ENCODE assay signal across 26 cellular contexts in the genomic region with DNA sequence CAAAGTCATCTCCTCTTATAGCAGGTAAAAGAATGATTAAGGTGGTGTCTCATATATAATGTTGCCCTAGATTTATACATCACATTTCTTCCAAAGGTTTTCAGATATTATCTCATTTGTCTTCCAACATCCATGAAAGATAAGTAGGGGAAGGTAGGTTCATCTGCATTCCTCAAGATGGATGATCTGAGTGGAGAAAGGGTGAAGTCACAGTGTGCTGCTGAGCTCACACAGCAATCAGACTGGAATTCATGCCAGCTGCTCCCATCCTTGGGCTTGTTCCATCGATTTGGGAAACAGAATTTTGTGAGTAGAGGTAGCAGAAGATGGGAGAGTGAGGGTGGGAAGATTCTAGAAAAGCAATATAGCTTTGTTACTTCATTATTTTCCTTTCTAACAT.
"Had no signal": no experiment of that assay in that cellular context is flagged by ENCODE, and none has a peak within 500 bp of the region (broad histone marks: within the 10 kb centered on the region; RNA-seq: fewer than 3 reads in every experiment).

No MANE protein-coding gene starts in this region.

- H3K36me3 ChIP-seq: adrenal gland, ascending aorta, brain microvascular endothelial cell, lower lobe of right lung, sigmoid colon, spleen, WERI-Rb-1 had no signal

- H3K27me3 Mint-ChIP-seq: progenitor cell of endocrine pancreas, type B pancreatic cell had no signal

- DNase-seq: activated CD4-positive, alpha-beta T cell treated with anti-CD3 and anti-CD28 coated beads, Interleukin-2, amount 50 U/mL, for 1 hour; activated CD4-positive, CD25-positive, alpha-beta regulatory T cell treated with anti-CD3 and anti-CD28 coated beads, Interleukin-2, amount 50 U/mL, for 72 hours; activated naive CD4-positive, alpha-beta T cell; adrenal gland; brain microvascular endothelial cell; caudate nucleus; effector memory CD4-positive, alpha-beta T cell; foreskin melanocyte; glutamatergic neuron; immature natural killer cell; lower lobe of right lung; natural killer cell; retina; sigmoid colon; SK-N-SH; spleen; stimulated activated CD4-positive, alpha-beta T cell treated with anti-CD3 and anti-CD28 coated beads, Interleukin-4, amount 100 ng/mL, for 1 hour; stimulated activated naive CD4-positive, alpha-beta T cell; testis; WERI-Rb-1 had no signal

- H3K36me3 Mint-ChIP-seq: natural killer cell had no signal

- H3K27ac Mint-ChIP-seq: immature natural killer cell, natural killer cell, progenitor cell of endocrine pancreas, type B pancreatic cell had no signal

- H3K4me1 ChIP-seq: lower lobe of right lung, testis had no signal

- H3K4me3 ChIP-seq: adrenal gland, ascending aorta, hepatocyte, lower lobe of right lung, sigmoid colon, spleen, testis had no signal

- ATAC-seq: esophagus mucosa, left lobe of liver, lower lobe of right lung, natural killer cell had no signal

- H3K27me3 ChIP-seq: adrenal gland, ascending aorta, brain microvascular endothelial cell, hepatocyte, sigmoid colon, spleen, testis had no signal

- H3K27ac ChIP-seq: adrenal gland, ascending aorta, brain microvascular endothelial cell, hepatocyte, lower lobe of right lung, sigmoid colon, spleen, testis, WERI-Rb-1 had no signal

- H3K4me3 Mint-ChIP-seq: immature natural killer cell, natural killer cell, type B pancreatic cell had no signal

- H3K4me1 Mint-ChIP-seq: natural killer cell had no signal

- H3K9me3 Mint-ChIP-seq: type B pancreatic cell had no signal

- H3K9me3 ChIP-seq: adrenal gland, ascending aorta, lower lobe of right lung, sigmoid colon, SK-N-SH, spleen, testis had no signal
